36 cellular contexts compared by ENCODE assay signal in genomic region chr1:115955228-115955627, GRCh38.
"Had no signal": no experiment of that assay in that cellular context is flagged by ENCODE, and none has a peak within 500 bp of the region (broad histone marks: within the 10 kb centered on the region; RNA-seq: fewer than 3 reads in every experiment).

No MANE protein-coding gene starts in this region.

- H3K9me3 ChIP-seq: adrenal gland, body of pancreas, breast epithelium had no signal

- H3K27ac Mint-ChIP-seq: activated B cell treated with CpG ODN at 0.5 μM for 24 hours; activated CD4-positive, alpha-beta memory T cell treated with anti-CD3 and anti-CD28 coated beads for 36 hours; activated CD4-positive, alpha-beta T cell treated with anti-CD3 and anti-CD28 coated beads, Interleukin-2, amount 10 ng/mL, durations not matched to agents 24 days and 14 days; activated CD8-positive, alpha-beta T cell treated with anti-CD3 and anti-CD28 coated beads for 36 hours; activated naive CD4-positive, alpha-beta T cell treated with anti-CD3 and anti-CD28 coated beads for 36 hours; activated naive CD8-positive, alpha-beta T cell treated with anti-CD3 and anti-CD28 coated beads for 36 hours; activated T-cell treated with anti-CD3 and anti-CD28 coated beads, Interleukin-2, amount 50 U/mL, for 72 hours; activated T-helper 1 cell treated with anti-CD3 and anti-CD28 coated beads, Interleukin-12 subunit alpha, Interleukin-12 subunit beta, Interleukin-2, Interleukin-4 antibody, amounts not matched to agents 30 ng/mL and 10 ng/mL and 1 ng/mL, durations not matched to agents 14 hours and 24 hours and 36 hours; activated T-helper 17 cell treated with anti-CD3 and anti-CD28 coated beads, Interleukin-2, amount 50 U/mL, for 72 hours; T-helper 1 cell treated with Interleukin-12 subunit alpha and Interleukin-12 subunit beta and Interleukin-4 antibody, amounts not matched to agents 30 μg/mL and 1 μg/mL, for 36 hours; T-helper 2 cell treated with Interferon-gamma antibody and Interleukin-4, amounts not matched to agents 5 μg/mL and 100 μg/mL, for 36 hours had no signal

- H3K4me1 Mint-ChIP-seq: activated T-helper 17 cell treated with anti-CD3 and anti-CD28 coated beads, Interleukin-2, amount 50 U/mL, for 72 hours had no signal

- H3K4me3 Mint-ChIP-seq: activated B cell treated with CpG ODN at 0.5 μM for 24 hours; activated CD4-positive, alpha-beta memory T cell treated with anti-CD3 and anti-CD28 coated beads for 36 hours; activated CD4-positive, alpha-beta T cell treated with anti-CD3 and anti-CD28 coated beads, Interleukin-2, amount 10 ng/mL, durations not matched to agents 24 days and 14 days; activated CD8-positive, alpha-beta T cell treated with anti-CD3 and anti-CD28 coated beads for 36 hours; activated naive CD4-positive, alpha-beta T cell treated with anti-CD3 and anti-CD28 coated beads for 36 hours; activated naive CD8-positive, alpha-beta T cell treated with anti-CD3 and anti-CD28 coated beads for 36 hours; activated T-cell treated with anti-CD3 and anti-CD28 coated beads, Interleukin-2, amount 50 U/mL, for 4 hours; activated T-cell treated with anti-CD3 and anti-CD28 coated beads, Interleukin-2, amount 50 U/mL, for 72 hours; activated T-helper 1 cell treated with anti-CD3 and anti-CD28 coated beads, Interleukin-12 subunit alpha, Interleukin-12 subunit beta, Interleukin-2, Interleukin-4 antibody, amounts not matched to agents 30 ng/mL and 10 ng/mL and 1 ng/mL, durations not matched to agents 14 hours and 24 hours and 36 hours; activated T-helper 17 cell treated with anti-CD3 and anti-CD28 coated beads, Interleukin-2, amount 50 U/mL, for 72 hours; T-helper 1 cell treated with Interleukin-12 subunit alpha and Interleukin-12 subunit beta and Interleukin-4 antibody, amounts not matched to agents 30 μg/mL and 1 μg/mL, for 36 hours; T-helper 2 cell treated with Interferon-gamma antibody and Interleukin-4, amounts not matched to agents 5 μg/mL and 100 μg/mL, for 36 hours had no signal

- FAIRE-seq: astrocyte, TTC549 had no signal

- H3K36me3 ChIP-seq: adrenal gland, brain microvascular endothelial cell, breast epithelium had no signal

- H3K27ac ChIP-seq: adrenal gland, body of pancreas, brain microvascular endothelial cell, breast epithelium had no signal

- H3K27me3 ChIP-seq: adrenal gland, body of pancreas, brain microvascular endothelial cell, breast epithelium had no signal

- H3K4me1 ChIP-seq: adrenal gland, breast epithelium had no signal

- ATAC-seq: activated CD8-positive, alpha-beta T cell treated with anti-CD3 and anti-CD28 coated beads for 36 hours; activated naive CD4-positive, alpha-beta T cell treated with anti-CD3 and anti-CD28 coated beads, Interleukin-2, amount 50 U/mL, for 72 hours; activated T-cell treated with anti-CD3 and anti-CD28 coated beads, Interleukin-2, amount 50 U/mL, for 4 hours; activated T-cell treated with anti-CD3 and anti-CD28 coated beads, Interleukin-2, amount 50 U/mL, for 72 hours; activated T-helper 17 cell treated with anti-CD3 and anti-CD28 coated beads, Interleukin-2, amount 50 U/mL, for 72 hours; body of pancreas had no signal

- DNase-seq: activated B cell treated with CpG ODN at 0.5 μM for 24 hours; activated CD4-positive, alpha-beta memory T cell treated with anti-CD3 and anti-CD28 coated beads for 36 hours; activated CD4-positive, alpha-beta T cell treated with anti-CD3 and anti-CD28 coated beads for 4 hours; activated CD4-positive, alpha-beta T cell treated with anti-CD3 and anti-CD28 coated beads, Interleukin-2, amount 10 ng/mL, durations not matched to agents 24 days and 14 days; activated CD4-positive, alpha-beta T cell treated with anti-CD3 and anti-CD28 coated beads, Interleukin-2, amount 50 U/mL, for 1 hour; activated CD4-positive, alpha-beta T cell treated with anti-CD3 and anti-CD28 coated beads, Interleukin-2, amount 50 U/mL, for 4 hours; activated CD4-positive, CD25-positive, alpha-beta regulatory T cell treated with anti-CD3 and anti-CD28 coated beads, Interleukin-2, amount 50 U/mL, for 72 hours; activated CD8-positive, alpha-beta memory T cell treated with anti-CD3 and anti-CD28 coated beads, Interleukin-2, amount 50 U/mL, for 4 hours; activated CD8-positive, alpha-beta T cell treated with anti-CD3 and anti-CD28 coated beads for 36 hours; activated effector memory CD4-positive, alpha-beta T cell treated with anti-CD3 and anti-CD28 coated beads, Interleukin-2, amount 50 U/mL, for 16 hours; activated gamma-delta T cell treated with Interleukin-2 at 50 U/mL for 16 hours; activated naive CD4-positive, alpha-beta T cell; activated naive CD4-positive, alpha-beta T cell treated with anti-CD3 and anti-CD28 coated beads for 36 hours; activated naive CD4-positive, alpha-beta T cell treated with anti-CD3 and anti-CD28 coated beads, Interleukin-2, amount 50 U/mL, for 16 hours; activated naive CD8-positive, alpha-beta T cell treated with anti-CD3 and anti-CD28 coated beads for 36 hours; activated T-cell treated with anti-CD3 and anti-CD28 coated beads for 4 hours; activated T-cell treated with anti-CD3 and anti-CD28 coated beads, Interleukin-2, amount 50 U/mL, for 1 hour; activated T-cell treated with anti-CD3 and anti-CD28 coated beads, Interleukin-2, amount 50 U/mL, for 4 hours; activated T-cell treated with anti-CD3 and anti-CD28 coated beads, Interleukin-2, amount 50 U/mL, for 72 hours; adrenal gland; amniotic stem cell; aorta; body of pancreas; brain microvascular endothelial cell; central memory CD4-positive, alpha-beta T cell; T-helper 1 cell; T-helper 2 cell; T-helper 9 cell had no signal

- H3K4me3 ChIP-seq: adrenal gland, body of pancreas, breast epithelium had no signal

- H3K9me3 Mint-ChIP-seq: activated B cell treated with CpG ODN at 0.5 μM for 24 hours; activated CD4-positive, alpha-beta memory T cell treated with anti-CD3 and anti-CD28 coated beads for 36 hours; activated CD4-positive, alpha-beta T cell treated with anti-CD3 and anti-CD28 coated beads, Interleukin-2, amount 10 ng/mL, durations not matched to agents 24 days and 14 days; activated CD8-positive, alpha-beta T cell treated with anti-CD3 and anti-CD28 coated beads for 36 hours; activated naive CD4-positive, alpha-beta T cell treated with anti-CD3 and anti-CD28 coated beads for 36 hours; activated naive CD4-positive, alpha-beta T cell treated with anti-CD3 and anti-CD28 coated beads, Interleukin-2, amount 50 U/mL, for 72 hours; activated naive CD8-positive, alpha-beta T cell treated with anti-CD3 and anti-CD28 coated beads for 36 hours; activated T-cell treated with anti-CD3 and anti-CD28 coated beads, Interleukin-2, amount 50 U/mL, for 4 hours; activated T-cell treated with anti-CD3 and anti-CD28 coated beads, Interleukin-2, amount 50 U/mL, for 72 hours; activated T-helper 1 cell treated with anti-CD3 and anti-CD28 coated beads, Interleukin-12 subunit alpha, Interleukin-12 subunit beta, Interleukin-2, Interleukin-4 antibody, amounts not matched to agents 30 ng/mL and 10 ng/mL and 1 ng/mL, durations not matched to agents 14 hours and 24 hours and 36 hours; activated T-helper 17 cell treated with anti-CD3 and anti-CD28 coated beads, Interleukin-2, amount 50 U/mL, for 72 hours; T-helper 2 cell treated with Interferon-gamma antibody and Interleukin-4, amounts not matched to agents 5 μg/mL and 100 μg/mL, for 36 hours had no signal

- H3K36me3 Mint-ChIP-seq: activated CD4-positive, alpha-beta memory T cell treated with anti-CD3 and anti-CD28 coated beads for 36 hours; activated naive CD4-positive, alpha-beta T cell treated with anti-CD3 and anti-CD28 coated beads, Interleukin-2, amount 50 U/mL, for 72 hours; activated naive CD8-positive, alpha-beta T cell treated with anti-CD3 and anti-CD28 coated beads for 36 hours had no signal
